Comparison of ENCODE assay signal across 1 cellular context in the genomic region with DNA sequence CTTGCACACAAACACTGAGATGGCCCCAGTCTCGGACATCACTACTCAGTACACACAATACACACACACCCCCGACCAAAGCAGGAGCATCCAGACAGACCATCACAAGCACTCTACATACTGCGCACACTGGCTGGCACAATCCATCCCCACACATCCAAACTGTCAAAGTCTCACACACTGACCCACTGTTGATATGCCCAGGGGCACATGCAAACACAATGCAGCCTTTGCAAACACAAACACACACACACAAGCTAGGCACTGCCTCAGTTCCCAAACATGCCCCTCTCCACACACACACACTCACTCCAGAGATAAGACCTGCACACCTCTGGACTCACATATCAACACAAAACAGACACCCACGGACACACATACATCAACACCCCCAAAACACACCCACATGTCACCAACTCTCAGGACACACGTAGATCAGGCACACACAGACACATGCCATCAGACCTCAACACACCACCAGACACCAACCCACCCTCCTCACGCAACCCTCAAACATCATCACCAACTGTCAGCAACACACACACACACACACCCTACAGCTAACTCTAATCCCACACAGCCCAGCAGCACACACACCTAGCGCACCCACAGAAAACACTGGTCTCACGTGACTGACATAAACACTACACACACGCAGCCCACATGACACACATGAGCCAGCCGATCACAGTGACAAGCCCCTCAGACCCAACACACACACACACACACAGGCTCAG.
TF ChIP-seq lines count a peak whose summit lies in the region.

No MANE protein-coding gene starts in this region.

TF ChIP-seq in GM12878, 131 proteins besides CTCF, POLR2A, EP300 and RAD21 (continued from another document):
- TF ChIP-seq, protein P1, sequence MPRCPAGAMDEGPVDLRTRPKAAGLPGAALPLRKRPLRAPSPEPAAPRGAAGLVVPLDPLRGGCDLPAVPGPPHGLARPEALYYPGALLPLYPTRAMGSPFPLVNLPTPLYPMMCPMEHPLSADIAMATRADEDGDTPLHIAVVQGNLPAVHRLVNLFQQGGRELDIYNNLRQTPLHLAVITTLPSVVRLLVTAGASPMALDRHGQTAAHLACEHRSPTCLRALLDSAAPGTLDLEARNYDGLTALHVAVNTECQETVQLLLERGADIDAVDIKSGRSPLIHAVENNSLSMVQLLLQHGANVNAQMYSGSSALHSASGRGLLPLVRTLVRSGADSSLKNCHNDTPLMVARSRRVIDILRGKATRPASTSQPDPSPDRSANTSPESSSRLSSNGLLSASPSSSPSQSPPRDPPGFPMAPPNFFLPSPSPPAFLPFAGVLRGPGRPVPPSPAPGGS (IDR thresholded peaks at IDR 0.05; ENCODE audit: borderline replicate concordance, insufficient read depth, low read depth, low read length, poor library complexity, severe bottlenecking) = peak; percentile 45
- 0 out of 2 replicates have a peak, but pooled peaks have one; percentile 11 for TF ChIP-seq TBL1XR1 (IDR thresholded peaks at IDR 0.05; ENCODE audit: low read depth, low read length)
